Comparison of ENCODE assay signal across 1 cellular context in the genomic region with DNA sequence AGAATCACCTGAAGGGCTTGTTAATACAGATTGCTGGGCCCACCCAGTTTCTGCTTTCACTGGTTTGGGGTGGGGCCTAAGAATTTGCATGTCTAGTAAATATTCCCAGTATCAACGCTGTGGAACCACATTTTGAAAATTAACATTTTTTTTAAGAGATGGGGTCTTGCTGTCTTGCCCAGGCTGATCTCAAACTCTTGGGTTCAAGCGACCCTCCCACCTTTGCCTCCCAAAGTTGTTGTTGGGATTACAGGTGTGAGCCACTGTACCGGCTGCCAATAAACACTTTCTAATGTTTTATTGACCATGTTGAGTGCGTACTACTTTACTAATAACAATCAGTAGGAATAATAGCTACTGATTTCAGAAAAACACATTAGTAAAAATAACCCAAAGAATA.
TF ChIP-seq lines count a peak whose summit lies in the region.

No MANE protein-coding gene starts in this region.

TF ChIP-seq in IMR-90, 13 proteins besides CTCF, POLR2A, EP300 and RAD21:
- TF ChIP-seq BHLHE40 (IDR thresholded peaks at IDR 0.05; ENCODE audit: low read depth, low read length) (no peak), SMC3 (IDR thresholded peaks at IDR 0.05; ENCODE audit: low read depth, low read length) (no peak), MXI1 (IDR thresholded peaks at IDR 0.05; ENCODE audit: borderline replicate concordance, low read depth, low read length) (no peak), NFE2L2 (IDR thresholded peaks at IDR 0.05; ENCODE audit: low read depth, low read length) (no peak), RCOR1 (IDR thresholded peaks at IDR 0.05; ENCODE audit: insufficient replicate concordance, low read length) (no peak), MAFK (IDR thresholded peaks at IDR 0.05; ENCODE audit: low read depth, low read length) (no peak), CHD1 (IDR thresholded peaks at IDR 0.05; ENCODE audit: low read depth, low read length) (no peak)
- TF ChIP-seq, protein P1, sequence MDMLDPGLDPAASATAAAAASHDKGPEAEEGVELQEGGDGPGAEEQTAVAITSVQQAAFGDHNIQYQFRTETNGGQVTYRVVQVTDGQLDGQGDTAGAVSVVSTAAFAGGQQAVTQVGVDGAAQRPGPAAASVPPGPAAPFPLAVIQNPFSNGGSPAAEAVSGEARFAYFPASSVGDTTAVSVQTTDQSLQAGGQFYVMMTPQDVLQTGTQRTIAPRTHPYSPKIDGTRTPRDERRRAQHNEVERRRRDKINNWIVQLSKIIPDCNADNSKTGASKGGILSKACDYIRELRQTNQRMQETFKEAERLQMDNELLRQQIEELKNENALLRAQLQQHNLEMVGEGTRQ (IDR thresholded peaks at IDR 0.05; ENCODE audit: low read depth, low read length), result no peak
